Comparison of ENCODE assay signal across 8 cellular contexts in the genomic region with DNA sequence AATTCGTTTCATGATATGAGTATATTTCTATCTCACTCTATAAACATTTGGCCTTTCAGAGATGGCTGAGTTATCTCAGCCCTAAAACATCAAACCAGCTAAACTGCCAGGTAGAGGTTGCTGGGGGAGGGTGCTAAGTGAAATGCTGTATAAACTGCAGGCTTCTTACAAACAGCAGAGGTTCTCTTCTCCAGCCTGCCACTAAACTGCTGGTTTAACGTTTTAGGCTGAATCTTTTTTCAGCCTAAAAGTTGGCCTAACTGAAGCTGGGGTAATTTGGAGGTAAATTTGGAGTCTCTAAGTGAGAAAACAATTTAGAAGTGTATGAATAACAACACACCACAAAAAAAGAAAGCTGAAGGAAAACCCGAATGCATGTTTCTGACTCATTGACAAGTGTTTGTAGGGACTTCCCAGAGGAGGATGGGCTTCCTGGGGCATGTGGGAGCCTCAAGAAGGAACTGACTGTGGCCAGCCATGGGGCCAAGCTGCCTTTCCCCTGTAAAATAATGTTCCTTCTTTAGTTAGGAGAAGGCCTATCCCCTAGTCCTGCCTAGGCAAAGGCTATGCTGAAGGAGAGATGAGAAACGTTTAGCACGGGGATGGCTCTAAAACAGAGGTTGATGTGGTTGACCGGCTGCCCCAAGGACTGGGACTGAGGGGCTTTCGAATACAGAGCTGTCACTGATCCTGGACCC. TPM values are rescaled to one million over a fixed set of nuclear protein-coding genes. Genes with fewer than 3 reads are reported as not detected.
DNase-seq lines count a peak whose midpoint lies in the region; ATAC-seq and FAIRE-seq lines count a peak whose summit lies in the region.

No MANE protein-coding gene starts in this region.

- CTCF ChIA-PET in activated CD8-positive, alpha-beta T cell treated with anti-CD3 and anti-CD28 coated beads, Interleukin-2, amount 10 ng/mL, durations not matched to agents 7 days and 5 days (lab: Charles Lee) = interaction anchor here (0.6 to 16.3 kb wide), 11 partner anchors 8 to 359 kb away, joined by 3 to 190 read pairs (median 4); partner anchors contain the start of genes HNRNPK and RMI1

- DNase-seq in activated CD4-positive, alpha-beta T cell treated with anti-CD3 and anti-CD28 coated beads for 24 hours (ENCODE audit: low read depth in 2 of 2) = peak; percentile 27 to 37
- DNase-seq in activated CD4-positive, alpha-beta T cell treated with anti-CD3 and anti-CD28 coated beads for 1 hour = no peak
- peak; percentile 34 for DNase-seq in activated CD8-positive, alpha-beta T cell treated with anti-CD3 and anti-CD28 coated beads, Interleukin-2, amount 10 ng/mL, durations not matched to agents 7 days and 5 days
- peak; percentile 91 for DNase-seq in iris pigment epithelial cell (ENCODE audit: low read depth)
- DNase-seq in NCI-H2081 treated with DMSO at 0.1 percent for 48 hours (lab: John Stamatoyannopoulos, UW) = no peak
- DNase-seq in C1 segment of cervical spinal cord (lab: John Stamatoyannopoulos, UW) = no peak
- no peak for DNase-seq in frontal cortex (ENCODE audit: low spot score in 2 of 2)

- H3K4me3 Mint-ChIP-seq in activated CD8-positive, alpha-beta T cell treated with anti-CD3 and anti-CD28 coated beads, Interleukin-2, amount 10 ng/mL, durations not matched to agents 7 days and 5 days = peak overlapping the region; percentile 15

- H3K27me3 Mint-ChIP-seq in activated CD8-positive, alpha-beta T cell treated with anti-CD3 and anti-CD28 coated beads, Interleukin-2, amount 10 ng/mL, durations not matched to agents 7 days and 5 days (ENCODE audit: low read depth) = no peaks in the 10 kb centered on the region

- peaks cover 64% of the 10 kb centered on the region for H3K4me1 Mint-ChIP-seq in activated CD8-positive, alpha-beta T cell treated with anti-CD3 and anti-CD28 coated beads, Interleukin-2, amount 10 ng/mL, durations not matched to agents 7 days and 5 days (ENCODE audit: low read depth)

- no peaks in the 10 kb centered on the region for H3K9me3 Mint-ChIP-seq in activated CD8-positive, alpha-beta T cell treated with anti-CD3 and anti-CD28 coated beads, Interleukin-2, amount 10 ng/mL, durations not matched to agents 7 days and 5 days (ENCODE audit: insufficient read depth)

- FAIRE-seq in frontal cortex (lab: Jason Lieb, UNC) = no peak

- peak overlapping the region; percentile 81 for H3K27ac Mint-ChIP-seq in activated CD8-positive, alpha-beta T cell treated with anti-CD3 and anti-CD28 coated beads, Interleukin-2, amount 10 ng/mL, durations not matched to agents 7 days and 5 days

- POLR2A ChIA-PET in activated CD8-positive, alpha-beta T cell treated with anti-CD3 and anti-CD28 coated beads, Interleukin-2, amount 10 ng/mL, durations not matched to agents 7 days and 5 days (lab: Charles Lee) = interaction anchor here (0.6 to 2.1 kb wide), 13 partner anchors 8 to 1613 kb away, joined by 3 to 12 read pairs (median 3); partner anchors contain the start of genes HNRNPK and KIF27

- peak; percentile 63 for ATAC-seq in HG03196 (IDR thresholded peaks at IDR 0.05; ENCODE audit: unreplicated experiment)
- ATAC-seq in activated CD8-positive, alpha-beta T cell treated with anti-CD3 and anti-CD28 coated beads, Interleukin-2, amount 10 ng/mL, durations not matched to agents 7 days and 5 days = peak; percentile 50

- peaks cover 3% of the 10 kb centered on the region for H3K36me3 Mint-ChIP-seq in activated CD8-positive, alpha-beta T cell treated with anti-CD3 and anti-CD28 coated beads, Interleukin-2, amount 10 ng/mL, durations not matched to agents 7 days and 5 days (ENCODE audit: low read depth)

RNA-seq across cellular contexts. Expression of gene SLC28A3, which starts 44.3 kb away (rescaled TPM):
- total RNA-seq in activated CD8-positive, alpha-beta T cell treated with anti-CD3 and anti-CD28 coated beads, Interleukin-2, amount 10 ng/mL, durations not matched to agents 7 days and 5 days = not detected
- total RNA-seq in frontal cortex = not detected

Comparison
In these comparisons a context has a peak if more than half of its experiments do, and no peak if none do; other contexts are left out.
1. DNase-seq: peak in activated CD4-positive, alpha-beta T cell treated with anti-CD3 and anti-CD28 coated beads for 24 hours (2 of 2), activated CD8-positive, alpha-beta T cell treated with anti-CD3 and anti-CD28 coated beads, Interleukin-2, amount 10 ng/mL, durations not matched to agents 7 days and 5 days (single experiment) and iris pigment epithelial cell (single experiment); none in activated CD4-positive, alpha-beta T cell treated with anti-CD3 and anti-CD28 coated beads for 1 hour (single experiment), NCI-H2081 treated with DMSO at 0.1 percent for 48 hours (single experiment), C1 segment of cervical spinal cord (0 of 14) and frontal cortex (0 of 2).